Comparison of ENCODE assay signal across 13 cellular contexts in the genomic region with DNA sequence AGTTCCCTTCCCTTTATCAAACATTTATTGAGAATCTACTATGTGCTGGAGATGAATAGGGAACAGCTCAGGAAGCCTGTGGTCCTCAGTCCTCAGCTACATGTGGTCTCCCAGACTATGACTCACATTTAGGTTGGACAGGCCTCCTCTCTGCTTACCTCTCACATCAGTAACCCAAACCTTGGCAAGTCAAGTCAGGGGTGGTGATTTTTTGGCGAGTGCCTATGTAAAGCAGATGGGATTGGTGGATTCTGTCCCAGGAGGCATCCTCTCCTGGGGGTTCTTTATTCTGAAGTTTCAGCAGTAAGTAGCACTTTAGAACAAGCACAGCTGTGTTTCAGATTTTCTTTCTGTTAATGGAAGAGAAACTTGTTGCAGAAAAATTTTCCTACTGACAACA.
A peak's percentile ranks its signal among the peaks of the same experiment; 100 is the strongest.
DNase-seq lines count a peak whose midpoint lies in the region; ATAC-seq and TF ChIP-seq lines count a peak whose summit lies in the region.
"Had no signal": no experiment of that assay in that cellular context is flagged by ENCODE, and none has a peak within 500 bp of the region (broad histone marks: within the 10 kb centered on the region; RNA-seq: fewer than 3 reads in every experiment).

No MANE protein-coding gene starts in this region.

- POLR2A ChIA-PET in CD4-positive, alpha-beta T cell (lab: Charles Lee) = no interaction called here

- H3K27me3 ChIP-seq in heart left ventricle (peaks cover 0 to 6% (median 0%) of the 10 kb centered on the region in 9 donors), esophagus muscularis mucosa (no peaks in the 10 kb centered on the region)
- H3K27me3 ChIP-seq in CD4-positive, alpha-beta T cell (ENCODE audit: control insufficient read depth, insufficient read depth, low read length) = peaks cover 6% of the 10 kb centered on the region

- H3K4me1 ChIP-seq in heart left ventricle (no peaks in the 10 kb centered on the region), esophagus muscularis mucosa (no peaks in the 10 kb centered on the region)
- H3K4me1 ChIP-seq: Caco-2, HAP-1 had no signal

- TF ChIP-seq CTCF in heart left ventricle (IDR thresholded peaks at IDR 0.05) (no peak), esophagus muscularis mucosa (IDR thresholded peaks at IDR 0.05) (no peak), fibroblast of mammary gland (conservative IDR thresholded peaks at IDR 0.05; ENCODE audit: control insufficient read depth, insufficient read depth, low read depth, low read length) (no peak), HFFc6 (IDR thresholded peaks at IDR 0.05) (no peak)
- TF ChIP-seq CTCF in CD4-positive, alpha-beta T cell (IDR thresholded peaks at IDR 0.05) = no peak

- CTCF ChIA-PET in CD4-positive, alpha-beta T cell (lab: Charles Lee) = no interaction called here

- H3K4me3 ChIP-seq in heart left ventricle (no peak overlapping the region), esophagus muscularis mucosa (no peak overlapping the region), fibroblast of mammary gland (ENCODE audit: control insufficient read depth, low read depth, low read length) (no peak overlapping the region)
- H3K4me3 ChIP-seq: HAP-1 had no signal

- H3K36me3 Mint-ChIP-seq in HFFc6 (ENCODE audit: low read depth) = no peaks in the 10 kb centered on the region
- H3K36me3 Mint-ChIP-seq in CD4-positive, alpha-beta T cell (ENCODE audit: low read depth) = no peaks in the 10 kb centered on the region
- H3K36me3 Mint-ChIP-seq: CD8-positive, alpha-beta T cell had no signal

- intact Hi-C loops in Right ventricle myocardium superior (cut with DNase I) = no loop called here
- intact Hi-C loops in heart left ventricle (cut with DNase I) = no loop called here
- intact Hi-C loops in esophagus muscularis mucosa (cut with DNase I) = no loop called here
- intact Hi-C loops in CD4-positive, alpha-beta T cell (cut with DNase I, micrococcal nuclease) = no loop called here

- H3K27me3 Mint-ChIP-seq in HFFc6 (ENCODE audit: insufficient read depth) = no peaks in the 10 kb centered on the region
- peaks cover 48% of the 10 kb centered on the region for H3K27me3 Mint-ChIP-seq in CD4-positive, alpha-beta T cell

- H3K4me3 Mint-ChIP-seq in HFFc6 = no peak overlapping the region
- no peak overlapping the region for H3K4me3 Mint-ChIP-seq in CD4-positive, alpha-beta T cell
- H3K4me3 Mint-ChIP-seq: CD8-positive, alpha-beta T cell had no signal

- DNase-seq in Right ventricle myocardium superior (no peak), heart left ventricle (no peak), esophagus muscularis mucosa (ENCODE audit: extremely low spot score) (peak; percentile 21), fibroblast of mammary gland (ENCODE audit: low read depth) (peak; percentile 74), HFFc6 (no peak)
- DNase-seq in CD4-positive, alpha-beta T cell = no peak
- DNase-seq: C1 segment of cervical spinal cord; Caco-2; CD8-positive, alpha-beta T cell; DMS153; DND-41; GOT3 had no signal

- ATAC-seq in Right ventricle myocardium superior (ENCODE audit: poor library complexity) (peak; percentile 70), heart left ventricle (no peak)
- no peak for ATAC-seq in CD4-positive, alpha-beta T cell (ENCODE audit: poor library complexity)
- ATAC-seq: CD8-positive, alpha-beta T cell had no signal

- TF ChIP-seq POLR2A in heart left ventricle (IDR thresholded peaks at IDR 0.05) (no peak), esophagus muscularis mucosa (IDR thresholded peaks at IDR 0.05; ENCODE audit: low read depth) (no peak)

- 56 to 74% (median 67%) methylated on average over 1 of the region's 1 CpG for WGBS in heart left ventricle, 4 donors
- 60% methylated on average over 1 of the region's 1 CpG for WGBS in esophagus muscularis mucosa

- H3K9me3 Mint-ChIP-seq in HFFc6 = peaks cover 36% of the 10 kb centered on the region
- H3K9me3 Mint-ChIP-seq in CD4-positive, alpha-beta T cell = peaks cover 5% of the 10 kb centered on the region

- no peak for TF ChIP-seq EP300 in esophagus muscularis mucosa (IDR thresholded peaks at IDR 0.05)

- H3K4me1 Mint-ChIP-seq in HFFc6 (ENCODE audit: low read depth) = no peaks in the 10 kb centered on the region
- no peaks in the 10 kb centered on the region for H3K4me1 Mint-ChIP-seq in CD4-positive, alpha-beta T cell (ENCODE audit: low read depth)

- no peak overlapping the region for H3K27ac ChIP-seq in heart left ventricle
- H3K27ac ChIP-seq in esophagus muscularis mucosa (replicated peaks in 1 of 4) = no peak overlapping the region
- no peak overlapping the region for H3K27ac ChIP-seq in CD4-positive, alpha-beta T cell (ENCODE audit: low read depth, low read length)

- no peaks in the 10 kb centered on the region for H3K36me3 ChIP-seq in heart left ventricle
- no peaks in the 10 kb centered on the region for H3K36me3 ChIP-seq in esophagus muscularis mucosa
- H3K36me3 ChIP-seq: HAP-1 had no signal

- H3K9me3 ChIP-seq in heart left ventricle (peaks cover 0 to 9% (median 2%) of the 10 kb centered on the region in 12 donors), esophagus muscularis mucosa (peaks cover 0 to 6% (median 0%) of the 10 kb centered on the region in 4 donors)
- H3K9me3 ChIP-seq in CD4-positive, alpha-beta T cell (ENCODE audit: control insufficient read depth, low read length) = peaks cover 6% of the 10 kb centered on the region
- H3K9me3 ChIP-seq: HAP-1 had no signal

- H3K27ac Mint-ChIP-seq in HFFc6 = no peak overlapping the region
- no peak overlapping the region for H3K27ac Mint-ChIP-seq in CD4-positive, alpha-beta T cell
- H3K27ac Mint-ChIP-seq: CD8-positive, alpha-beta T cell had no signal

Comparison
In these comparisons a context has a peak if more than half of its experiments do, and no peak if none do; other contexts are left out.
1. DNase-seq: peak in esophagus muscularis mucosa (single experiment) and fibroblast of mammary gland (single experiment); none in Right ventricle myocardium superior (single experiment), heart left ventricle (0 of 5), HFFc6 (single experiment) and CD4-positive, alpha-beta T cell (0 of 10).